Comparison of ENCODE assay signal across 1 cellular context in genomic region chr4:86977621-86978184, GRCh38.
TF ChIP-seq lines count a peak whose summit lies in the region.

No MANE protein-coding gene starts in this region.

TF ChIP-seq in HEK293, 187 proteins besides CTCF, POLR2A, EP300 and RAD21 (continued from another document):
- TF ChIP-seq, protein P1, sequence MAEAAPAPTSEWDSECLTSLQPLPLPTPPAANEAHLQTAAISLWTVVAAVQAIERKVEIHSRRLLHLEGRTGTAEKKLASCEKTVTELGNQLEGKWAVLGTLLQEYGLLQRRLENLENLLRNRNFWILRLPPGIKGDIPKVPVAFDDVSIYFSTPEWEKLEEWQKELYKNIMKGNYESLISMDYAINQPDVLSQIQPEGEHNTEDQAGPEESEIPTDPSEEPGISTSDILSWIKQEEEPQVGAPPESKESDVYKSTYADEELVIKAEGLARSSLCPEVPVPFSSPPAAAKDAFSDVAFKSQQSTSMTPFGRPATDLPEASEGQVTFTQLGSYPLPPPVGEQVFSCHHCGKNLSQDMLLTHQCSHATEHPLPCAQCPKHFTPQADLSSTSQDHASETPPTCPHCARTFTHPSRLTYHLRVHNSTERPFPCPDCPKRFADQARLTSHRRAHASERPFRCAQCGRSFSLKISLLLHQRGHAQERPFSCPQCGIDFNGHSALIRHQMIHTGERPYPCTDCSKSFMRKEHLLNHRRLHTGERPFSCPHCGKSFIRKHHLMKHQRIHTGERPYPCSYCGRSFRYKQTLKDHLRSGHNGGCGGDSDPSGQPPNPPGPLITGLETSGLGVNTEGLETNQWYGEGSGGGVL (tag by site-specific recombination; IDR thresholded peaks at IDR 0.05) = no peak; the same call in 1 of the 2 replicates
- TF ChIP-seq ZBTB7A (tag by site-specific recombination; IDR thresholded peaks at IDR 0.05; ENCODE audit: low read depth) = no peak
- peak; percentile 97 for TF ChIP-seq ZNF792 (tag by site-specific recombination; IDR thresholded peaks at IDR 0.05)
- TF ChIP-seq TCF7L2 (IDR thresholded peaks at IDR 0.05; ENCODE audit: borderline replicate concordance, low read depth, low read length) = no peak
- no peak for TF ChIP-seq ZNF169 (tag by site-specific recombination; IDR thresholded peaks at IDR 0.05)
- TF ChIP-seq KLF10 (tag by site-specific recombination; IDR thresholded peaks at IDR 0.05) = no peak
- TF ChIP-seq BCL6B (tag by site-specific recombination; IDR thresholded peaks at IDR 0.05) = no peak
- TF ChIP-seq, protein P2, sequence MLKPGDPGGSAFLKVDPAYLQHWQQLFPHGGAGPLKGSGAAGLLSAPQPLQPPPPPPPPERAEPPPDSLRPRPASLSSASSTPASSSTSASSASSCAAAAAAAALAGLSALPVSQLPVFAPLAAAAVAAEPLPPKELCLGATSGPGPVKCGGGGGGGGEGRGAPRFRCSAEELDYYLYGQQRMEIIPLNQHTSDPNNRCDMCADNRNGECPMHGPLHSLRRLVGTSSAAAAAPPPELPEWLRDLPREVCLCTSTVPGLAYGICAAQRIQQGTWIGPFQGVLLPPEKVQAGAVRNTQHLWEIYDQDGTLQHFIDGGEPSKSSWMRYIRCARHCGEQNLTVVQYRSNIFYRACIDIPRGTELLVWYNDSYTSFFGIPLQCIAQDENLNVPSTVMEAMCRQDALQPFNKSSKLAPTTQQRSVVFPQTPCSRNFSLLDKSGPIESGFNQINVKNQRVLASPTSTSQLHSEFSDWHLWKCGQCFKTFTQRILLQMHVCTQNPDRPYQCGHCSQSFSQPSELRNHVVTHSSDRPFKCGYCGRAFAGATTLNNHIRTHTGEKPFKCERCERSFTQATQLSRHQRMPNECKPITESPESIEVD (tag by site-specific recombination; IDR thresholded peaks at IDR 0.05) = no peak
- no peak for TF ChIP-seq SP3 (tag by site-specific recombination; IDR thresholded peaks at IDR 0.05)
- no peak for TF ChIP-seq ZBTB26 (tag by site-specific recombination; optimal IDR thresholded peaks at IDR 0.05)
- no peak for TF ChIP-seq KLF9 (tag by site-specific recombination; IDR thresholded peaks at IDR 0.05; ENCODE audit: low read depth)
- no peak for TF ChIP-seq ZNF48 (tag by site-specific recombination; IDR thresholded peaks at IDR 0.05)
- TF ChIP-seq, protein P3, sequence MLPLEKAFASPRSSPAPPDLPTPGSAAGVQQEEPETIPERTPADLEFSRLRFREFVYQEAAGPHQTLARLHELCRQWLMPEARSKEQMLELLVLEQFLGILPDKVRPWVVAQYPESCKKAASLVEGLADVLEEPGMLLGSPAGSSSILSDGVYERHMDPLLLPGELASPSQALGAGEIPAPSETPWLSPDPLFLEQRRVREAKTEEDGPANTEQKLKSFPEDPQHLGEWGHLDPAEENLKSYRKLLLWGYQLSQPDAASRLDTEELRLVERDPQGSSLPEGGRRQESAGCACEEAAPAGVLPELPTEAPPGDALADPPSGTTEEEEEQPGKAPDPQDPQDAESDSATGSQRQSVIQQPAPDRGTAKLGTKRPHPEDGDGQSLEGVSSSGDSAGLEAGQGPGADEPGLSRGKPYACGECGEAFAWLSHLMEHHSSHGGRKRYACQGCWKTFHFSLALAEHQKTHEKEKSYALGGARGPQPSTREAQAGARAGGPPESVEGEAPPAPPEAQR (tag by site-specific recombination; IDR thresholded peaks at IDR 0.05) = no peak
- TF ChIP-seq ZNF623 (tag by site-specific recombination; IDR thresholded peaks at IDR 0.05) = no peak
- TF ChIP-seq ZNF19 (tag by site-specific recombination; IDR thresholded peaks at IDR 0.05; ENCODE audit: low read depth) = no peak
- no peak for TF ChIP-seq ZNF423 (tag by site-specific recombination; IDR thresholded peaks at IDR 0.05)
- TF ChIP-seq ATF2 (tag by site-specific recombination; IDR thresholded peaks at IDR 0.05; ENCODE audit: low read depth) = no peak
- no peak for TF ChIP-seq ZNF837 (tag by site-specific recombination; IDR thresholded peaks at IDR 0.05)
TF ChIP-seq in HEK293: peak in this region for 17.
